20 cellular contexts compared by ENCODE assay signal in the genomic region with DNA sequence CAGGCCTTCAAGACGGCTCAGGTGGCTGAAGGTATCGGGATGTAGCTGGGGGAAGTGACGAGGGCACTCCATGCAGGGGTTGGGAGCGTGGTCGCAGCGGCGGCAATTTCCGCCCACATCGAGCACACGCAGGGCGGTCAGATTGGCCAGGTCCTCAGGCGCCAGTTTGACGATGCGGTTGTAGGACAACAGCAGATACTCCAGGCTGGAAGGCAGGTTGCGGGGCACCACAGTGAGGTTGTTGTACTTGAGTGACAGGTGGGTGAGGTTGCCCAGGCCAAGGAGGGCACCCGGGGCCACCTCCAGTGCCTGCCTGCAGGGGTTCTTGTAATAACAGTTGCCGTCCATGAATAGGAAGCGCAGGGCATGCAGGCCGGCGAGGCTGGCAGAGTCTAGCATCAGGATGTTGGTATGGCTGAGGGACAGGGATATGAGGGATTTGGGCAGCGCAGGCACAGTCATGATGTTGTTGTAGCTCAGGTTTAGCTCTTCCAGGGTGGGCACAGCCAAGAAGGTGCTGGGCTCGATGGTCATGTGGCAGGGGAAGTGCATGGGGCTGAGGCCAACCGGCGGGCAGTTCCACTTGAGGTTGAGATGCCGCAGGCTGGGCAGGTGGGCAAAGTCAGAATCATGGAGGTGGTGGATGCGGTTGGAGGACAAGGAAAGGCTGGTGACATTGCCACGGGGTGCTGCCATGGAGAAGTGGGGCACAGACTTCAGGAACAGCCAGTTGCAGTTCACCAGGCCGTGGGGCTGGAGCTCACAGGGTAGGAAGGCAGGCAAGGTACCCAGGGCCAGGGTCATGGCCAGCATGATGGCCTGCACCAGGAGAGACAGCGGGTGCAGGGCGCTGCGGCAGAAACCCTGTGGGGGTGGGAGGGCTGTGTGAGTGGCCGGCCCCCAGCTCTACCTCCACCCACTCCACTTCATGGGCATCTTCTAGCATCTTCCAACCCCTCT. TPM values are rescaled to one million over a fixed set of nuclear protein-coding genes. Genes with fewer than 3 reads are reported as not detected.
DNase-seq lines count a peak whose midpoint lies in the region; ATAC-seq and TF ChIP-seq lines count a peak whose summit lies in the region.
"Had no signal": no experiment of that assay in that cellular context is flagged by ENCODE, and none has a peak within 500 bp of the region (broad histone marks: within the 10 kb centered on the region; RNA-seq: fewer than 3 reads in every experiment).

No MANE protein-coding gene starts in this region.

- no peak for TF ChIP-seq CTCF in OCI-LY1 (IDR thresholded peaks at IDR 0.05; ENCODE audit: low read length)

- no peak overlapping the region for H3K4me3 Mint-ChIP-seq in activated CD8-positive, alpha-beta memory T cell treated with anti-CD3 and anti-CD28 coated beads, Interleukin-2, amount 10 ng/mL, durations not matched to agents 7 days and 5 days
- no peak overlapping the region for H3K4me3 Mint-ChIP-seq in activated naive CD8-positive, alpha-beta T cell treated with anti-CD3 and anti-CD28 coated beads, Interleukin-2, amount 50 U/mL, for 24 hours
- peak overlapping the region; percentile 77 for H3K4me3 Mint-ChIP-seq in stimulated activated effector memory CD8-positive, alpha-beta T cell treated with anti-CD3 and anti-CD28 coated beads, Interleukin-12 subunit alpha, Interleukin-12 subunit beta, amount 100 ng/mL, for 72 hours
- H3K4me3 Mint-ChIP-seq: endodermal cell had no signal

- H3K36me3 ChIP-seq in OCI-LY1 (ENCODE audit: insufficient read depth, low read length), result peaks cover 41% of the 10 kb centered on the region; the same call in 1 of the 2 replicates
- H3K36me3 ChIP-seq: cardiac muscle cell, thoracic aorta had no signal

- H4K20me1 ChIP-seq in OCI-LY1 (ENCODE audit: insufficient read depth, low read length), result no peaks in the 10 kb centered on the region

- peak overlapping the region; percentile 71 for H3K4me2 ChIP-seq in OCI-LY1 (ENCODE audit: low read length)

- no peak overlapping the region for H2AFZ ChIP-seq in OCI-LY1 (ENCODE audit: low read length)

- ATAC-seq in activated CD8-positive, alpha-beta memory T cell treated with anti-CD3 and anti-CD28 coated beads, Interleukin-2, amount 10 ng/mL, durations not matched to agents 7 days and 5 days, result no peak
- no peak for ATAC-seq in activated naive CD8-positive, alpha-beta T cell treated with anti-CD3 and anti-CD28 coated beads, Interleukin-2, amount 50 U/mL, for 24 hours
- no peak for ATAC-seq in stimulated activated effector memory CD8-positive, alpha-beta T cell treated with anti-CD3 and anti-CD28 coated beads, Interleukin-12 subunit alpha, Interleukin-12 subunit beta, amount 100 ng/mL, for 72 hours
- ATAC-seq in HG02973 (IDR thresholded peaks at IDR 0.05; ENCODE audit: unreplicated experiment), result no peak
- ATAC-seq: left lung had no signal

- DNase-seq in activated CD8-positive, alpha-beta memory T cell treated with anti-CD3 and anti-CD28 coated beads, Interleukin-2, amount 10 ng/mL, durations not matched to agents 7 days and 5 days, result no peak
- no peak for DNase-seq in activated CD8-positive, alpha-beta memory T cell treated with anti-CD3 and anti-CD28 coated beads, Interleukin-2, amount 50 U/mL, for 4 hours
- DNase-seq in activated naive CD8-positive, alpha-beta T cell treated with anti-CD3 and anti-CD28 coated beads, Interleukin-2, amount 50 U/mL, for 24 hours, result peak; percentile 2
- DNase-seq in stimulated activated effector memory CD8-positive, alpha-beta T cell treated with anti-CD3 and anti-CD28 coated beads, Interleukin-12 subunit alpha, Interleukin-12 subunit beta, amount 100 ng/mL, for 72 hours (ENCODE audit: low spot score in 2 of 2), result no peak
- DNase-seq in SW480 (ENCODE audit: low spot score) (no peak), middle frontal gyrus (ENCODE audit: extremely low spot score, low spot score) (no peak)
- DNase-seq: activated CD4-positive, CD25-positive, alpha-beta regulatory T cell treated with anti-CD3 and anti-CD28 coated beads, Interleukin-2, amount 50 U/mL, for 72 hours; activated gamma-delta T cell treated with Interleukin-2 at 50 U/mL for 16 hours; NCI-H2029 treated with DMSO at 0.1 percent for 48 hours; NCI-H526; Peyer's patch had no signal

- H3K27me3 Mint-ChIP-seq in activated CD8-positive, alpha-beta memory T cell treated with anti-CD3 and anti-CD28 coated beads, Interleukin-2, amount 10 ng/mL, durations not matched to agents 7 days and 5 days, result no peaks in the 10 kb centered on the region
- H3K27me3 Mint-ChIP-seq in activated naive CD8-positive, alpha-beta T cell treated with anti-CD3 and anti-CD28 coated beads, Interleukin-2, amount 50 U/mL, for 24 hours, result no peaks in the 10 kb centered on the region

- peak overlapping the region; percentile 68; the same call in 1 of the 2 replicates for H3K9ac ChIP-seq in OCI-LY1 (ENCODE audit: low read length)

- H3K4me3 ChIP-seq in OCI-LY1 (ENCODE audit: low read depth, low read length, poor library complexity, severe bottlenecking), result peak overlapping the region; percentile 64
- H3K4me3 ChIP-seq: cardiac muscle cell, left lung, thoracic aorta had no signal

- no peaks in the 10 kb centered on the region for H3K27me3 ChIP-seq in OCI-LY1 (ENCODE audit: insufficient read depth, low read length)
- H3K27me3 ChIP-seq: cardiac muscle cell, left lung, Peyer's patch had no signal

- H3K27ac Mint-ChIP-seq in activated CD8-positive, alpha-beta memory T cell treated with anti-CD3 and anti-CD28 coated beads, Interleukin-2, amount 10 ng/mL, durations not matched to agents 7 days and 5 days, result peak overlapping the region; percentile 87
- peak overlapping the region; percentile 41 for H3K27ac Mint-ChIP-seq in activated naive CD8-positive, alpha-beta T cell treated with anti-CD3 and anti-CD28 coated beads, Interleukin-2, amount 50 U/mL, for 24 hours
- H3K27ac Mint-ChIP-seq in stimulated activated effector memory CD8-positive, alpha-beta T cell treated with anti-CD3 and anti-CD28 coated beads, Interleukin-12 subunit alpha, Interleukin-12 subunit beta, amount 100 ng/mL, for 72 hours, result peak overlapping the region; percentile 87
- H3K27ac Mint-ChIP-seq: endodermal cell had no signal

- H3K4me1 ChIP-seq in OCI-LY1 (ENCODE audit: insufficient read depth, low read length, severe bottlenecking), result peaks cover 48% of the 10 kb centered on the region

- H3K9me3 Mint-ChIP-seq in activated CD8-positive, alpha-beta memory T cell treated with anti-CD3 and anti-CD28 coated beads, Interleukin-2, amount 10 ng/mL, durations not matched to agents 7 days and 5 days (ENCODE audit: low read depth), result no peaks in the 10 kb centered on the region
- H3K9me3 Mint-ChIP-seq in activated naive CD8-positive, alpha-beta T cell treated with anti-CD3 and anti-CD28 coated beads, Interleukin-2, amount 50 U/mL, for 24 hours, result no peaks in the 10 kb centered on the region
- H3K9me3 Mint-ChIP-seq in stimulated activated effector memory CD8-positive, alpha-beta T cell treated with anti-CD3 and anti-CD28 coated beads, Interleukin-12 subunit alpha, Interleukin-12 subunit beta, amount 100 ng/mL, for 72 hours, result no peaks in the 10 kb centered on the region
- H3K9me3 Mint-ChIP-seq: endodermal cell had no signal

- H3K9me2 ChIP-seq in OCI-LY1 (ENCODE audit: low read depth, low read length), result no peaks in the 10 kb centered on the region

- H3K27ac ChIP-seq in OCI-LY1 (ENCODE audit: low read depth, low read length, poor library complexity, severe bottlenecking), result no peak overlapping the region
- H3K27ac ChIP-seq: cardiac muscle cell, left lung, thoracic aorta had no signal

- H3K36me3 Mint-ChIP-seq in activated CD8-positive, alpha-beta memory T cell treated with anti-CD3 and anti-CD28 coated beads, Interleukin-2, amount 10 ng/mL, durations not matched to agents 7 days and 5 days, result no peaks in the 10 kb centered on the region
- H3K36me3 Mint-ChIP-seq in activated naive CD8-positive, alpha-beta T cell treated with anti-CD3 and anti-CD28 coated beads, Interleukin-2, amount 50 U/mL, for 24 hours (ENCODE audit: low read depth), result no peaks in the 10 kb centered on the region
- H3K36me3 Mint-ChIP-seq in stimulated activated effector memory CD8-positive, alpha-beta T cell treated with anti-CD3 and anti-CD28 coated beads, Interleukin-12 subunit alpha, Interleukin-12 subunit beta, amount 100 ng/mL, for 72 hours, result peaks cover 16% of the 10 kb centered on the region

- peaks cover 6% of the 10 kb centered on the region; the same call in 1 of the 2 replicates for H3K79me2 ChIP-seq in OCI-LY1 (ENCODE audit: insufficient read depth, low read length)

- H3F3A ChIP-seq in OCI-LY1 (ENCODE audit: insufficient read depth, low read length), result no peaks in the 10 kb centered on the region

- CTCF ChIA-PET in activated CD8-positive, alpha-beta memory T cell treated with anti-CD3 and anti-CD28 coated beads, Interleukin-2, amount 10 ng/mL, durations not matched to agents 7 days and 5 days (lab: Charles Lee), result interaction anchor here (1.3 to 8.5 kb wide), 7 partner anchors 8 to 223 kb away, joined by 3 to 144 read pairs (median 80); partner anchors contain the start of genes PPM1M, TWF2 and WDR82

- H3K4me1 Mint-ChIP-seq in activated CD8-positive, alpha-beta memory T cell treated with anti-CD3 and anti-CD28 coated beads, Interleukin-2, amount 10 ng/mL, durations not matched to agents 7 days and 5 days, result peaks cover 76% of the 10 kb centered on the region
- H3K4me1 Mint-ChIP-seq in activated naive CD8-positive, alpha-beta T cell treated with anti-CD3 and anti-CD28 coated beads, Interleukin-2, amount 50 U/mL, for 24 hours, result peaks cover 71% of the 10 kb centered on the region
- H3K4me1 Mint-ChIP-seq in stimulated activated effector memory CD8-positive, alpha-beta T cell treated with anti-CD3 and anti-CD28 coated beads, Interleukin-12 subunit alpha, Interleukin-12 subunit beta, amount 100 ng/mL, for 72 hours, result peaks cover 74% of the 10 kb centered on the region

- no peaks in the 10 kb centered on the region for H3K9me3 ChIP-seq in OCI-LY1 (ENCODE audit: low read length)
- H3K9me3 ChIP-seq: left lung, Peyer's patch, thoracic aorta had no signal

RNA-seq across cellular contexts. Expression of gene TLR9, which starts 1.7 kb away (rescaled TPM):
- under 1 TPM in 1 of 2 experiments, not detected in 1; 0.64 TPM for total RNA-seq in activated CD8-positive, alpha-beta memory T cell treated with anti-CD3 and anti-CD28 coated beads, Interleukin-2, amount 10 ng/mL, durations not matched to agents 7 days and 5 days
- total RNA-seq: fibroblast of villous mesenchyme, HT-29, MCF 10A, thoracic aorta had no signal

RNA-seq across cellular contexts. Expression of gene TWF2, which starts 15.2 kb away (rescaled TPM):
- 100 to 1,000 TPM; 110 to 131 TPM for total RNA-seq in activated CD8-positive, alpha-beta memory T cell treated with anti-CD3 and anti-CD28 coated beads, Interleukin-2, amount 10 ng/mL, durations not matched to agents 7 days and 5 days

RNA-seq across cellular contexts. Expression of gene PPM1M, which starts 21.8 kb away (rescaled TPM):
- 10 to 100 TPM; 91.1 to 94.1 TPM for total RNA-seq in activated CD8-positive, alpha-beta memory T cell treated with anti-CD3 and anti-CD28 coated beads, Interleukin-2, amount 10 ng/mL, durations not matched to agents 7 days and 5 days

RNA-seq across cellular contexts. Expression of gene ALAS1, which starts 25.8 kb away (rescaled TPM):
- total RNA-seq in activated CD8-positive, alpha-beta memory T cell treated with anti-CD3 and anti-CD28 coated beads, Interleukin-2, amount 10 ng/mL, durations not matched to agents 7 days and 5 days, result 10 to 100 TPM; 61.3 to 84.2 TPM

RNA-seq across cellular contexts. Expression of gene WDR82, which starts 54.7 kb away (rescaled TPM):
- total RNA-seq in activated CD8-positive, alpha-beta memory T cell treated with anti-CD3 and anti-CD28 coated beads, Interleukin-2, amount 10 ng/mL, durations not matched to agents 7 days and 5 days, result 100 to 1,000 TPM; 114 to 132 TPM
